Comparison of ENCODE assay signal across 1 cellular context in genomic region chr20:32338665-32339064, GRCh38.
A peak's percentile ranks its signal among the peaks of the same experiment; 100 is the strongest.
TF ChIP-seq lines count a peak whose summit lies in the region.

No MANE protein-coding gene starts in this region.

TF ChIP-seq in HepG2, 621 proteins besides CTCF, POLR2A, EP300 and RAD21 (continued from another document):
- TF ChIP-seq USF2 (IDR thresholded peaks at IDR 0.05; ENCODE audit: low read depth, low read length) (no peak), USF2 (CRISPR knock-in tag; IDR thresholded peaks at IDR 0.05; ENCODE audit: borderline replicate concordance) (no peak), ZNF747 (CRISPR knock-in tag; IDR thresholded peaks at IDR 0.05; ENCODE audit: borderline replicate concordance) (0 out of 2 replicates have a peak, but pooled peaks have one; percentile 51), AHDC1 (CRISPR knock-in tag; IDR thresholded peaks at IDR 0.05; ENCODE audit: borderline replicate concordance) (0 out of 2 replicates have a peak, but pooled peaks have one; percentile 39), FOSL2 (CRISPR knock-in tag; IDR thresholded peaks at IDR 0.05) (peak; percentile 73), ZNF598 (CRISPR knock-in tag; IDR thresholded peaks at IDR 0.05; ENCODE audit: borderline replicate concordance) (peak; percentile 47; the same call in 1 of the 2 replicates), MAZ (IDR thresholded peaks at IDR 0.05; ENCODE audit: borderline replicate concordance, low read depth, low read length) (no peak), MAZ (CRISPR knock-in tag; IDR thresholded peaks at IDR 0.05; ENCODE audit: low read depth) (0 out of 2 replicates have a peak, but pooled peaks have one; percentile 51), DPF2 (CRISPR knock-in tag; IDR thresholded peaks at IDR 0.05; ENCODE audit: borderline replicate concordance, low read depth) (peak; percentile 53; the same call in 1 of the 2 replicates), ZNF674 (CRISPR knock-in tag; IDR thresholded peaks at IDR 0.05; ENCODE audit: low read depth) (no peak), ZBTB14 (CRISPR knock-in tag; IDR thresholded peaks at IDR 0.05) (no peak), CEBPB (IDR thresholded peaks at IDR 0.05; ENCODE audit: borderline replicate concordance, low read depth, low read length) (peak; percentile 97), KDM2A (CRISPR knock-in tag; IDR thresholded peaks at IDR 0.05; ENCODE audit: borderline replicate concordance, low read depth) (peak; percentile 78), MIER3 (CRISPR knock-in tag; IDR thresholded peaks at IDR 0.05; ENCODE audit: borderline replicate concordance) (peak; percentile 86), ETV5 (CRISPR knock-in tag; IDR thresholded peaks at IDR 0.05; ENCODE audit: borderline replicate concordance) (peak; percentile 21; the same call in 1 of the 2 replicates), ZBTB33 (CRISPR knock-in tag; IDR thresholded peaks at IDR 0.05) (peak; percentile 42; the same call in 1 of the 2 replicates), ATF2 (CRISPR knock-in tag; IDR thresholded peaks at IDR 0.05) (peak; percentile 32; the same call in 1 of the 2 replicates), ATF5 (CRISPR knock-in tag; IDR thresholded peaks at IDR 0.05; ENCODE audit: low read depth) (peak; percentile 19; the same call in 1 of the 2 replicates), ZFP91 (CRISPR knock-in tag; IDR thresholded peaks at IDR 0.05; ENCODE audit: borderline replicate concordance) (peak; percentile 47), BRD4 (CRISPR knock-in tag; IDR thresholded peaks at IDR 0.05) (0 out of 2 replicates have a peak, but pooled peaks have one; percentile 25), ELF3 (CRISPR knock-in tag; IDR thresholded peaks at IDR 0.05) (peak; percentile 72), SOX6 (IDR thresholded peaks at IDR 0.05) (no peak), SOX6 (CRISPR knock-in tag; IDR thresholded peaks at IDR 0.05) (0 out of 2 replicates have a peak, but pooled peaks have one; percentile 33), KDM1A (CRISPR knock-in tag; IDR thresholded peaks at IDR 0.05) (0 out of 2 replicates have a peak, but pooled peaks have one; percentile 25), MEF2D (CRISPR knock-in tag; IDR thresholded peaks at IDR 0.05) (0 out of 2 replicates have a peak, but pooled peaks have one; percentile 31), NCOA2 (CRISPR knock-in tag; IDR thresholded peaks at IDR 0.05) (0 out of 2 replicates have a peak, but pooled peaks have one; percentile 36), IRF2 (CRISPR knock-in tag; IDR thresholded peaks at IDR 0.05) (peak; percentile 61; the same call in 1 of the 2 replicates), MED1 (CRISPR knock-in tag; IDR thresholded peaks at IDR 0.05) (0 out of 2 replicates have a peak, but pooled peaks have one; percentile 34), ATM (IDR thresholded peaks at IDR 0.05; ENCODE audit: borderline replicate concordance) (no peak), SAP130 (CRISPR knock-in tag; IDR thresholded peaks at IDR 0.05; ENCODE audit: low read depth) (peak; percentile 66), ERF (CRISPR knock-in tag; IDR thresholded peaks at IDR 0.05) (peak; percentile 49; the same call in 1 of the 2 replicates), BCL6 (CRISPR knock-in tag; IDR thresholded peaks at IDR 0.05) (peak; percentile 71; the same call in 1 of the 2 replicates), RXRA (CRISPR knock-in tag; IDR thresholded peaks at IDR 0.05) (peak; percentile 62; the same call in 1 of the 2 replicates), ATF3 (CRISPR knock-in tag; IDR thresholded peaks at IDR 0.05) (peak; percentile 94), SOX5 (CRISPR knock-in tag; IDR thresholded peaks at IDR 0.05; ENCODE audit: borderline replicate concordance) (peak; percentile 54)
